24 cellular contexts compared by ENCODE assay signal in the genomic region with DNA sequence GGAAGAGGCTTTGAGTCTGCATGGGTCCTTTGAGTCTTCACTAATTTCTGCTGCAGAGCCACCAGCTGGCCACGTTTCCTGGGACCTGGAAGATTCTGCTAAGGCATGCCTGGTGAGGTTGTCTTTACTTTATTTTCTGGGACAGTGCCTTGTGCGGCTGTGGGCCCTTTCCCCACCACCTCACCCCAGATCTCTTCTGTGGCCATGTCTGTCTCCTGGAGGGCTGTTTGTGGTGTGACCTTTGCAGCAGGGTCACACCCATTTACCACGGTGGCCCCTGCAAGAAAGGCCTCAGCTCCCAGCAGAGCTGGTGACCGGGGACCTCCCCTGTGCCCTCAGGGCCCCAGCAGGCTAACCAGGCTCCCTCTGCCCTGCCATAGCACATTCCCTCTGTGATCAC.
"Had no signal": no experiment of that assay in that cellular context is flagged by ENCODE, and none has a peak within 500 bp of the region (broad histone marks: within the 10 kb centered on the region; RNA-seq: fewer than 3 reads in every experiment).

No MANE protein-coding gene starts in this region.

- H3K9me3 ChIP-seq: gastrocnemius medialis, prostate gland, right atrium auricular region, stomach, thyroid gland had no signal

- H3K27me3 Mint-ChIP-seq: naive thymus-derived CD4-positive, alpha-beta T cell had no signal

- H3K4me3 Mint-ChIP-seq: memory B cell; mesothelial cell of epicardium; naive thymus-derived CD4-positive, alpha-beta T cell had no signal

- H3K4me1 ChIP-seq: gastrocnemius medialis, prostate gland, right atrium auricular region, stomach, thyroid gland had no signal

- H3K4me2 ChIP-seq: smooth muscle cell had no signal

- FAIRE-seq: colon, kidney had no signal

- H3K27me3 ChIP-seq: gastrocnemius medialis, right atrium auricular region, stomach, thyroid gland had no signal

- H3K27ac ChIP-seq: dorsolateral prefrontal cortex, gastrocnemius medialis, prostate gland, right atrium auricular region, stomach, thyroid gland had no signal

- DNase-seq: dorsolateral prefrontal cortex; effector CD4-positive, alpha-beta T cell; foreskin fibroblast; gastrocnemius medialis; head of caudate nucleus; kidney; naive thymus-derived CD4-positive, alpha-beta T cell; stimulated activated CD4-positive, alpha-beta T cell treated with anti-CD3 and anti-CD28 coated beads, Interleukin-12 subunit alpha, Interleukin-12 subunit beta, amount 100 ng/mL, for 4 hours; stimulated activated CD4-positive, alpha-beta T cell treated with anti-CD3 and anti-CD28 coated beads, Interleukin-1b, Interleukin-23, amount 100 ng/mL, for 48 hours; stimulated activated CD4-positive, alpha-beta T cell treated with anti-CD3 and anti-CD28 coated beads, Interleukin-4, amount 100 ng/mL, for 1 hour; stimulated activated CD8-positive, alpha-beta memory T cell treated with anti-CD3 and anti-CD28 coated beads, Interleukin-4, amount 100 ng/mL, for 48 hours; stimulated activated naive CD4-positive, alpha-beta T cell treated with Interleukin-2 at 50 U/mL for 16 hours; stomach; thyroid gland; trophoblast cell had no signal

- H3K36me3 Mint-ChIP-seq: memory B cell; mesothelial cell of epicardium; naive thymus-derived CD4-positive, alpha-beta T cell had no signal

- H3K27ac Mint-ChIP-seq: memory B cell; mesothelial cell of epicardium; naive thymus-derived CD4-positive, alpha-beta T cell had no signal

- H3K4me1 Mint-ChIP-seq: memory B cell; mesothelial cell of epicardium; naive thymus-derived CD4-positive, alpha-beta T cell had no signal

- ATAC-seq: gastrocnemius medialis; left lobe of liver; naive thymus-derived CD4-positive, alpha-beta T cell; sciatic nerve had no signal

- H3K36me3 ChIP-seq: gastrocnemius medialis, prostate gland, right atrium auricular region, stomach, thyroid gland had no signal

- H3K4me3 ChIP-seq: dorsolateral prefrontal cortex, gastrocnemius medialis, lung, prostate gland, right atrium auricular region, smooth muscle cell, stomach, thyroid gland had no signal
